Comparison of ENCODE assay signal across 16 cellular contexts in genomic region chr5:170941788-170942187, GRCh38.
DNase-seq lines count a peak whose midpoint lies in the region; ATAC-seq and TF ChIP-seq lines count a peak whose summit lies in the region.
"Had no signal": no experiment of that assay in that cellular context is flagged by ENCODE, and none has a peak within 500 bp of the region (broad histone marks: within the 10 kb centered on the region; RNA-seq: fewer than 3 reads in every experiment).

No MANE protein-coding gene starts in this region.

- no CpG with 5 or more reads among the region's 8 CpGs for WGBS in neuronal stem cell (ENCODE audit: extremely low coverage in 2 of 2, insufficient read length in 2 of 2, insufficient replicate concordance in 1 of 2), 2 donors

- no peak overlapping the region for H2AFZ ChIP-seq in neuronal stem cell (ENCODE audit: low read length)

- no peak overlapping the region for H3K23ac ChIP-seq in neuronal stem cell (ENCODE audit: low read depth, low read length, poor library complexity)

- no peaks in the 10 kb centered on the region for H3K4me1 ChIP-seq in neuronal stem cell (ENCODE audit: control insufficient read depth in 2 of 2, insufficient read depth in 1 of 2, low read depth in 1 of 2, low read length in 2 of 2)
- H3K4me1 ChIP-seq: BLaER1, HAP-1 had no signal

- no peaks in the 10 kb centered on the region for H3K27me3 Mint-ChIP-seq in activated naive CD8-positive, alpha-beta T cell treated with anti-CD3 and anti-CD28 coated beads, Interleukin-2, amount 50 U/mL, for 24 hours

- no peak overlapping the region for H3K4ac ChIP-seq in neuronal stem cell (ENCODE audit: low read length)

- no peaks in the 10 kb centered on the region for H3K4me1 Mint-ChIP-seq in activated naive CD8-positive, alpha-beta T cell treated with anti-CD3 and anti-CD28 coated beads, Interleukin-2, amount 50 U/mL, for 24 hours
- H3K4me1 Mint-ChIP-seq: CD14-positive monocyte; CD4-positive, alpha-beta memory T cell had no signal

- H3K4me3 ChIP-seq in GM12865 (ENCODE audit: low read depth, low read length) = no peak overlapping the region
- no peak overlapping the region for H3K4me3 ChIP-seq in neuronal stem cell (ENCODE audit: low read length in 2 of 2)
- H3K4me3 ChIP-seq: BLaER1, HAP-1 had no signal

- H3K18ac ChIP-seq in neuronal stem cell (ENCODE audit: low read length) = peak overlapping the region; percentile 27

- H3K27me3 ChIP-seq in neuronal stem cell (ENCODE audit: control insufficient read depth in 3 of 3, insufficient read depth in 3 of 3, low read depth in 1 of 3, low read length in 3 of 3) = no peaks in the 10 kb centered on the region
- H3K27me3 ChIP-seq: BLaER1 had no signal

- no peak overlapping the region for H3K27ac Mint-ChIP-seq in activated naive CD8-positive, alpha-beta T cell treated with anti-CD3 and anti-CD28 coated beads, Interleukin-2, amount 50 U/mL, for 24 hours
- H3K27ac Mint-ChIP-seq: CD14-positive monocyte; CD4-positive, alpha-beta memory T cell had no signal

- no peaks in the 10 kb centered on the region for H3K9me3 Mint-ChIP-seq in activated naive CD8-positive, alpha-beta T cell treated with anti-CD3 and anti-CD28 coated beads, Interleukin-2, amount 50 U/mL, for 24 hours

- H3K4me2 ChIP-seq in neuronal stem cell (ENCODE audit: insufficient read depth, low read length, poor library complexity, severe bottlenecking) = no peak overlapping the region
- H3K4me2 ChIP-seq: BLaER1 had no signal

- H3K14ac ChIP-seq in neuronal stem cell (ENCODE audit: low read length) = no peak overlapping the region

- H4K91ac ChIP-seq in neuronal stem cell (ENCODE audit: low read depth, low read length, poor library complexity) = no peak overlapping the region

- no peak overlapping the region for H3K9ac ChIP-seq in neuronal stem cell (ENCODE audit: low read depth, low read length, poor library complexity)
- H3K9ac ChIP-seq: BLaER1 had no signal

- no peak overlapping the region for H2AK5ac ChIP-seq in neuronal stem cell (ENCODE audit: low read depth, low read length)

- ATAC-seq in activated naive CD8-positive, alpha-beta T cell treated with anti-CD3 and anti-CD28 coated beads, Interleukin-2, amount 50 U/mL, for 24 hours = no peak
- no peak for ATAC-seq in HG03139 (IDR thresholded peaks at IDR 0.05; ENCODE audit: unreplicated experiment)

- peaks cover 0 to 15% of the 10 kb centered on the region in 2 donors for H3K36me3 ChIP-seq in neuronal stem cell (replicated peaks in 1 of 2; ENCODE audit: control insufficient read depth in 2 of 2, insufficient read depth in 2 of 2, low read length in 2 of 2)
- H3K36me3 ChIP-seq: BLaER1, HAP-1 had no signal

- no peak for TF ChIP-seq CTCF in GM12865 (IDR thresholded peaks at IDR 0.05; ENCODE audit: insufficient read depth, low read depth, low read length, missing control alignments)

- H2BK5ac ChIP-seq in neuronal stem cell (ENCODE audit: low read length) = no peak overlapping the region

- no peak overlapping the region for H3K27ac ChIP-seq in neuronal stem cell (replicated peaks; ENCODE audit: low read length)
- H3K27ac ChIP-seq: BLaER1, HL-60 had no signal

- no peaks in the 10 kb centered on the region for H3K79me1 ChIP-seq in neuronal stem cell (ENCODE audit: low read depth, low read length)

- no peak overlapping the region for H2BK12ac ChIP-seq in neuronal stem cell (ENCODE audit: low read length)

- H4K8ac ChIP-seq in neuronal stem cell (ENCODE audit: low read depth, low read length) = no peak overlapping the region

- no peak overlapping the region for H2BK120ac ChIP-seq in neuronal stem cell (ENCODE audit: low read depth, low read length)

- H3K9me3 ChIP-seq in neuronal stem cell (replicated peaks in 1 of 2; ENCODE audit: control insufficient read depth in 2 of 2, insufficient read depth in 1 of 2, low read depth in 1 of 2, low read length in 2 of 2) = peaks cover 0 to 16% of the 10 kb centered on the region in 2 donors
- H3K9me3 ChIP-seq: HAP-1 had no signal

- H2BK15ac ChIP-seq in neuronal stem cell (ENCODE audit: low read length) = no peak overlapping the region

- no peak overlapping the region for H3K4me3 Mint-ChIP-seq in activated naive CD8-positive, alpha-beta T cell treated with anti-CD3 and anti-CD28 coated beads, Interleukin-2, amount 50 U/mL, for 24 hours
- H3K4me3 Mint-ChIP-seq: CD14-positive monocyte; CD4-positive, alpha-beta memory T cell had no signal

- peak; percentile 0 for DNase-seq in GM12865 (ENCODE audit: low read depth)
- DNase-seq in NCI-H1105 (lab: John Stamatoyannopoulos, UW) = peak; percentile 33
- DNase-seq in NCI-H69 (lab: John Stamatoyannopoulos, UW) = peak; percentile 77
- DNase-seq in neuronal stem cell (ENCODE audit: low spot score) = no peak
- no peak for DNase-seq in activated naive CD8-positive, alpha-beta T cell treated with anti-CD3 and anti-CD28 coated beads, Interleukin-2, amount 50 U/mL, for 24 hours
- no peak for DNase-seq in SHP77 treated with DMSO at 0.1 percent for 48 hours (lab: John Stamatoyannopoulos, UW)
- DNase-seq: 8988T; CD4-positive, alpha-beta memory T cell; DMS153; DMS79; GDM1 had no signal

- no peaks in the 10 kb centered on the region for H3K36me3 Mint-ChIP-seq in activated naive CD8-positive, alpha-beta T cell treated with anti-CD3 and anti-CD28 coated beads, Interleukin-2, amount 50 U/mL, for 24 hours (ENCODE audit: low read depth)
- H3K36me3 Mint-ChIP-seq: CD4-positive, alpha-beta memory T cell had no signal

Comparison
In these comparisons a context has a peak if more than half of its experiments do, and no peak if none do; other contexts are left out.
1. DNase-seq: peak in GM12865 (single experiment), NCI-H1105 (single experiment) and NCI-H69 (single experiment); none in neuronal stem cell (single experiment), activated naive CD8-positive, alpha-beta T cell treated with anti-CD3 and anti-CD28 coated beads, Interleukin-2, amount 50 U/mL, for 24 hours (single experiment) and SHP77 treated with DMSO at 0.1 percent for 48 hours (single experiment).